25 cellular contexts compared by ENCODE assay signal in the genomic region with DNA sequence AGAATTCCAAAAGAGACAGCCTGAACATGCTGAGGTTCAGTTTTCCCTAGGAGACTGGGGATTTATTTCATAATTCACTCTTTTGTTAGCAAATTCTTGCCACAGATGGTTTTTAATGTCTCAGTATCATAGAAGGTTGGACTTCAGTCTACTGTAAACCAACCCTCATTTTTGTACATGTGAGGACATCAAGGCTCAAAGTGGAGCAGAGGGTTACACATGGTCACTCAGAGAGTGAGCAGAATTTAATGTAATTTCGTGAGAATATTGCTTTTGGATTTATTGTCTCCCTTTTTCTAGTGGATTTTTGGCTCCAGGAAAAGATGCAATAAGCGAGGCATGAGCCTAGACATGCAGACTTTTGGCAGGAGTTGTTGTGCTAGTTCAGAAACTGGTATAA.
"Had no signal": no experiment of that assay in that cellular context is flagged by ENCODE, and none has a peak within 500 bp of the region (broad histone marks: within the 10 kb centered on the region; RNA-seq: fewer than 3 reads in every experiment).

No MANE protein-coding gene starts in this region.

- H3K27ac ChIP-seq: SJSA1 had no signal

- H3K27me3 Mint-ChIP-seq: activated CD8-positive, alpha-beta memory T cell treated with anti-CD3 and anti-CD28 coated beads, Interleukin-2, amount 10 ng/mL, durations not matched to agents 7 days and 5 days; brain; central memory CD8-positive, alpha-beta T cell had no signal

- DNase-seq: activated CD4-positive, alpha-beta T cell treated with anti-CD3 and anti-CD28 coated beads for 4 hours; activated CD4-positive, alpha-beta T cell treated with anti-CD3 and anti-CD28 coated beads, Interleukin-2, amount 50 U/mL, for 4 hours; activated CD8-positive, alpha-beta memory T cell treated with anti-CD3 and anti-CD28 coated beads, Interleukin-2, amount 10 ng/mL, durations not matched to agents 7 days and 5 days; activated gamma-delta T cell; activated naive CD4-positive, alpha-beta T cell treated with anti-CD3 and anti-CD28 coated beads for 36 hours; activated T-cell treated with anti-CD3 and anti-CD28 coated beads, Interleukin-2, amount 50 U/mL, for 4 hours; amygdala; KG1; NCI-H1048; NCI-H1417; NCI-H1930; NCI-H2171; NCI-H226; NCI-H526 treated with DMSO at 0.1 percent for 48 hours; NK-92 treated with Interleukin-12 subunit alpha and Interleukin-12 subunit beta, amount 100 ng/mL, for 24 hours; OCI-M1; SHP77; SW 1271 had no signal

- H3K36me3 ChIP-seq: SJSA1 had no signal

- H3K36me3 Mint-ChIP-seq: brain had no signal

- H3K4me3 Mint-ChIP-seq: activated CD8-positive, alpha-beta memory T cell treated with anti-CD3 and anti-CD28 coated beads, Interleukin-2, amount 10 ng/mL, durations not matched to agents 7 days and 5 days; activated naive CD4-positive, alpha-beta T cell treated with anti-CD3 and anti-CD28 coated beads for 36 hours; activated naive CD8-positive, alpha-beta T cell; activated T-cell treated with anti-CD3 and anti-CD28 coated beads, Interleukin-2, amount 50 U/mL, for 4 hours; activated T-helper 17 cell treated with anti-CD3 and anti-CD28 coated beads, Interleukin-2, amount 50 U/mL, for 72 hours; brain; central memory CD8-positive, alpha-beta T cell had no signal

- ATAC-seq: activated CD8-positive, alpha-beta memory T cell treated with anti-CD3 and anti-CD28 coated beads, Interleukin-2, amount 10 ng/mL, durations not matched to agents 7 days and 5 days; activated T-cell treated with anti-CD3 and anti-CD28 coated beads, Interleukin-2, amount 50 U/mL, for 4 hours; Panc1; SK-N-SH treated with all-trans-retinoic acid at 6 μM for 48 hours had no signal

- H3K4me1 Mint-ChIP-seq: activated T-helper 17 cell treated with anti-CD3 and anti-CD28 coated beads, Interleukin-2, amount 50 U/mL, for 72 hours had no signal

- H3K9me3 ChIP-seq: SJSA1 had no signal

- H3K27ac Mint-ChIP-seq: activated CD8-positive, alpha-beta memory T cell treated with anti-CD3 and anti-CD28 coated beads, Interleukin-2, amount 10 ng/mL, durations not matched to agents 7 days and 5 days; activated naive CD4-positive, alpha-beta T cell treated with anti-CD3 and anti-CD28 coated beads for 36 hours; activated naive CD8-positive, alpha-beta T cell; activated T-helper 17 cell treated with anti-CD3 and anti-CD28 coated beads, Interleukin-2, amount 50 U/mL, for 72 hours had no signal

- H3K4me1 ChIP-seq: SJSA1 had no signal

- H3K27me3 ChIP-seq: SJSA1 had no signal

- H3K9me3 Mint-ChIP-seq: activated naive CD4-positive, alpha-beta T cell treated with anti-CD3 and anti-CD28 coated beads for 36 hours; activated T-cell treated with anti-CD3 and anti-CD28 coated beads, Interleukin-2, amount 50 U/mL, for 4 hours; activated T-helper 17 cell treated with anti-CD3 and anti-CD28 coated beads, Interleukin-2, amount 50 U/mL, for 72 hours; brain; central memory CD8-positive, alpha-beta T cell had no signal

- H3K4me3 ChIP-seq: SJSA1 had no signal
